1 cellular context compared by ENCODE assay signal in genomic region chr16:28092721-28093382, GRCh38.
TF ChIP-seq lines count a peak whose summit lies in the region.

No MANE protein-coding gene starts in this region.

TF ChIP-seq in GM23338, 12 proteins besides CTCF, POLR2A, EP300 and RAD21:
- TF ChIP-seq ZNF462 (CRISPR knock-in tag; IDR thresholded peaks at IDR 0.05), result no peak
- no peak for TF ChIP-seq CREB1 (CRISPR knock-in tag; IDR thresholded peaks at IDR 0.05; ENCODE audit: low read depth)
- TF ChIP-seq NANOG (IDR thresholded peaks at IDR 0.05; ENCODE audit: borderline replicate concordance), result no peak
- TF ChIP-seq, protein P1, sequence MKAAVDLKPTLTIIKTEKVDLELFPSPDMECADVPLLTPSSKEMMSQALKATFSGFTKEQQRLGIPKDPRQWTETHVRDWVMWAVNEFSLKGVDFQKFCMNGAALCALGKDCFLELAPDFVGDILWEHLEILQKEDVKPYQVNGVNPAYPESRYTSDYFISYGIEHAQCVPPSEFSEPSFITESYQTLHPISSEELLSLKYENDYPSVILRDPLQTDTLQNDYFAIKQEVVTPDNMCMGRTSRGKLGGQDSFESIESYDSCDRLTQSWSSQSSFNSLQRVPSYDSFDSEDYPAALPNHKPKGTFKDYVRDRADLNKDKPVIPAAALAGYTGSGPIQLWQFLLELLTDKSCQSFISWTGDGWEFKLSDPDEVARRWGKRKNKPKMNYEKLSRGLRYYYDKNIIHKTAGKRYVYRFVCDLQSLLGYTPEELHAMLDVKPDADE (IDR thresholded peaks at IDR 0.05), result no peak
- TF ChIP-seq EZH2 (IDR thresholded peaks at IDR 0.05; ENCODE audit: low read depth, unreplicated experiment), result no peak
- TF ChIP-seq POLR2AphosphoS5 (IDR thresholded peaks at IDR 0.05; ENCODE audit: low read depth), result no peak
- no peak for TF ChIP-seq JUNB (IDR thresholded peaks at IDR 0.05; ENCODE audit: unreplicated experiment)
- no peak for TF ChIP-seq REST (IDR thresholded peaks at IDR 0.05; ENCODE audit: unreplicated experiment)
- no peak for TF ChIP-seq ZNF331 (CRISPR knock-in tag; IDR thresholded peaks at IDR 0.05; ENCODE audit: low read depth)
- TF ChIP-seq ZNF114 (CRISPR knock-in tag; IDR thresholded peaks at IDR 0.05), result no peak
- TF ChIP-seq STAT1 (IDR thresholded peaks at IDR 0.05; ENCODE audit: unreplicated experiment), result no peak
- TF ChIP-seq EZH2phosphoT487 (IDR thresholded peaks at IDR 0.05; ENCODE audit: unreplicated experiment), result no peak
